In the genomic region with DNA sequence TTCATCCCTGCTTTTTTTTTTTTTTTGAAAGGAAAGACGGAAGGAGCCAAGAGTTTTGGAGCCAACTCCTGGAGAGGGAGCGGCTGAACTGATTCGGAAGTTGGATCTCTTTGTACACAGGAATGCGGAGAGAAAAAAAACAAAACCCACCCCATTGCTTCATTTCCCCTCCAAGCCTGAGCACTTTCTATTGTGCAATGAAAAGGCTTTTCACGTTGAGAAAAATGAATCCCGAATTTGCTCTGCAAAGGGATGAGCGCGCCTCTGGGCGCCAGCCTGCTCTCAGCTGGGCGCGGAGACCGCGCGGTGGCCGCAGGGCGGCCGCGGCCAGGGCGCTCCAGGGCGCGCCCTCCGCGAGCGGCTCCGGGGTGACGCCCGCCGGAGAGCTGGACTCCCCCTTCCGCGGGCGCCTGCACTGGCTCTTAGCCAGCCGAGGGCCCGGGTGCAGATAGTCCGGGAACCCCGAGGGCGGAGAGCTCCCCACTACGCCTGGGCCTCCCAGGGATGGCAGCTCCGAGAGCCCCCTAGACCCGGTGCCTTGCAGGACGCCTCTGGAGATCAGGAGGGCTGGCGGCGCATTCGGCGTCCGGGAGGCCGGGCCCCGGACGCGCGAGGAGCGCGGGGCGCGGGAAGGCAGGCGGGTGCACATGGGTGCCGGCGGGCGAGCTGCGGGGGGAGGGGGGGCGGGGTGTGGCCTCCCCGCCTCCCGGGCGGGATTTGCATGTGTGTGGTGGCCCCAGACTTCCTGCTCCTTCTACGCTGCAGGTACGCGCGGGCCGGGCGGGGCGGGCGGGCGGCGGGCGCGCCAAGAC, we compare ENCODE assay signal across 7 cellular contexts. TPM values are rescaled to one million over a fixed set of nuclear protein-coding genes. Genes with fewer than 3 reads are reported as not detected.
DNase-seq lines count a peak whose midpoint lies in the region; ATAC-seq and TF ChIP-seq lines count a peak whose summit lies in the region.

A gene (plus strand): TSS at position 739 of the 812 bp plus-strand sequence. CDS start 281 bp downstream, outside the sequence.

- H3K27ac Mint-ChIP-seq in naive B cell = peak within 1 kb of the TSS; percentile 68 to 98 (median 96)

- H3K4me1 Mint-ChIP-seq in naive B cell = peaks cover 43 to 53% (median 51%) of the 10 kb centered on the region in 3 donors

- no peaks in the 10 kb centered on the region for H3K27me3 Mint-ChIP-seq in naive B cell

- peak; percentile 62 for TF ChIP-seq POLR2A in GM18505 (IDR thresholded peaks at IDR 0.05; ENCODE audit: borderline replicate concordance, extremely low read depth, insufficient read depth, insufficient read length)

- no peaks in the 10 kb centered on the region for H3K36me3 Mint-ChIP-seq in naive B cell

- H3K9me3 Mint-ChIP-seq in naive B cell = no peaks in the 10 kb centered on the region

- peak within 1 kb of the TSS; percentile 80 to 97 (median 95) for H3K4me3 Mint-ChIP-seq in naive B cell

- ATAC-seq in GM18505 (IDR thresholded peaks at IDR 0.05; ENCODE audit: unreplicated experiment) (peak; percentile 63), HG02884 (IDR thresholded peaks at IDR 0.05; ENCODE audit: unreplicated experiment) (peak; percentile 63), naive B cell (ENCODE audit: low read depth in 2 of 2) (peak; percentile 82 to 83)

- DNase-seq in NCI-H69 (lab: John Stamatoyannopoulos, UW) (peak; percentile 94), epidermal melanocyte (ENCODE audit: insufficient read length, low spot score) (peak; percentile 60), naive B cell (peak; percentile 80)
- peak; percentile 41 to 59 (median 58) for DNase-seq in activated CD8-positive, alpha-beta memory T cell treated with anti-CD3 and anti-CD28 coated beads for 48 hours (ENCODE audit: low read depth in 2 of 3, low spot score in 2 of 3)
- DNase-seq in stimulated activated naive CD4-positive, alpha-beta T cell treated with Interleukin-2 at 50 U/mL for 16 hours (lab: John Stamatoyannopoulos, UW) = peak; percentile 74

RNA-seq across cellular contexts. Expression of the gene that starts here (rescaled TPM):
- polyA plus RNA-seq in naive B cell (ENCODE audit: low read depth in 6 of 6) = 1 to 10 TPM in 4 of 6 donors, under 1 TPM in 2; 0.22 to 6.4 (median 1.7) TPM

Comparison
In these comparisons a context has a peak if more than half of its experiments do, and no peak if none do; other contexts are left out.
1. Peak in every context shown above with its lines: DNase-seq and ATAC-seq.